1 cellular context compared by ENCODE assay signal in genomic region chr2:39375917-39376316, GRCh38.
TF ChIP-seq lines count a peak whose summit lies in the region.

No MANE protein-coding gene starts in this region.

TF ChIP-seq in K562, 482 proteins besides CTCF, POLR2A, EP300 and RAD21 (continued from another document):
- no peak for TF ChIP-seq ZNF318 (IDR thresholded peaks at IDR 0.05; ENCODE audit: borderline replicate concordance in 1 of 2, low read depth in 1 of 2)
- no peak for TF ChIP-seq ZNF197 (CRISPR knock-in tag; IDR thresholded peaks at IDR 0.05; ENCODE audit: low read depth)
